Comparison of ENCODE assay signal across 1 cellular context in the genomic region with DNA sequence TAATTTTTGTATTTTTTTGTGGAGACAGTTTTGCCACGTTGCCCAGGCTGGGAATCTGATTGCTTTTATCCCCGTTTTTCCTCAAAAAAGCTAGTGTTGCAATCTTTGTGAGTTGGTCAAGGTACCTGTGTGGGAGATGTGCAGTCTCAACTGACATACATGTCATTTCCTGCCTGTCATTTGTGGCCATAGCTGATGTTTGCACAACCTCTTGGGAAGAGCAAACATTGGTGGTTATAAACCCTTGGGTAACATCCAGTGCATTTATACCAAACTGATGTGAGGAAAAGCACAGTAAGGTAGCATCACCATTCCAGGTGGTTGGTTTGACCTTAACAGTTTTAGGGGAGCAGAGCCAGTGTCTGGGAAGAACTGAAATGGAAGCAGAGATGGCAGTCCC.
TF ChIP-seq lines count a peak whose summit lies in the region.

No MANE protein-coding gene starts in this region.

TF ChIP-seq in HepG2, 621 proteins besides CTCF, POLR2A, EP300 and RAD21 (continues in another document):
- no peak for TF ChIP-seq ZNF619 (CRISPR knock-in tag; IDR thresholded peaks at IDR 0.05)
- no peak for TF ChIP-seq PRMT3 (CRISPR knock-in tag; IDR thresholded peaks at IDR 0.05; ENCODE audit: borderline replicate concordance, low read depth)
- TF ChIP-seq SP1 (IDR thresholded peaks at IDR 0.05): no peak
- no peak for TF ChIP-seq SP1 (CRISPR knock-in tag; IDR thresholded peaks at IDR 0.05)
- TF ChIP-seq GATAD2A (CRISPR knock-in tag; IDR thresholded peaks at IDR 0.05): 0 out of 2 replicates have a peak, but pooled peaks have one; percentile 25
- no peak for TF ChIP-seq GZF1 (CRISPR knock-in tag; IDR thresholded peaks at IDR 0.05)
- TF ChIP-seq NRL (CRISPR knock-in tag; IDR thresholded peaks at IDR 0.05; ENCODE audit: borderline replicate concordance): no peak
- no peak for TF ChIP-seq FOXA1 (IDR thresholded peaks at IDR 0.05)
- TF ChIP-seq FOXA1 (CRISPR knock-in tag; IDR thresholded peaks at IDR 0.05): peak; percentile 52; the same call in 1 of the 2 replicates
- TF ChIP-seq ZBTB8A (CRISPR knock-in tag; IDR thresholded peaks at IDR 0.05; ENCODE audit: borderline replicate concordance, low read depth): no peak
- 0 out of 2 replicates have a peak, but pooled peaks have one; percentile 28 for TF ChIP-seq ELF3 (CRISPR knock-in tag; IDR thresholded peaks at IDR 0.05)
- TF ChIP-seq REL (CRISPR knock-in tag; conservative IDR thresholded peaks at IDR 0.05): no peak
- TF ChIP-seq ZNF816 (CRISPR knock-in tag; IDR thresholded peaks at IDR 0.05; ENCODE audit: borderline replicate concordance): no peak
- no peak for TF ChIP-seq MLLT10 (CRISPR knock-in tag; IDR thresholded peaks at IDR 0.05)
- peak; percentile 46; the same call in 1 of the 2 replicates for TF ChIP-seq GABPB1 (CRISPR knock-in tag; IDR thresholded peaks at IDR 0.05)
- 0 out of 2 replicates have a peak, but pooled peaks have one; percentile 36 for TF ChIP-seq IRF2 (CRISPR knock-in tag; IDR thresholded peaks at IDR 0.05)
- no peak for TF ChIP-seq PHB2 (IDR thresholded peaks at IDR 0.05; ENCODE audit: partially characterized antibody)
- TF ChIP-seq ZNF44 (CRISPR knock-in tag; IDR thresholded peaks at IDR 0.05): no peak
- TF ChIP-seq TAF1 (CRISPR knock-in tag; IDR thresholded peaks at IDR 0.05): no peak
- no peak for TF ChIP-seq BRCA1 (CRISPR knock-in tag; IDR thresholded peaks at IDR 0.05)
- TF ChIP-seq ZNF282 (IDR thresholded peaks at IDR 0.05; ENCODE audit: partially characterized antibody): no peak
- TF ChIP-seq RELA (CRISPR knock-in tag; IDR thresholded peaks at IDR 0.05): no peak
- TF ChIP-seq ZNF530 (CRISPR knock-in tag; IDR thresholded peaks at IDR 0.05; ENCODE audit: low read depth): no peak
- no peak for TF ChIP-seq ZNF121 (CRISPR knock-in tag; IDR thresholded peaks at IDR 0.05)
- TF ChIP-seq RFX5 (IDR thresholded peaks at IDR 0.05; ENCODE audit: low read depth, low read length): no peak
- no peak for TF ChIP-seq ZBTB49 (CRISPR knock-in tag; IDR thresholded peaks at IDR 0.05; ENCODE audit: borderline replicate concordance)
- TF ChIP-seq NFE2 (CRISPR knock-in tag; IDR thresholded peaks at IDR 0.05): no peak
- TF ChIP-seq ETV6 (CRISPR knock-in tag; conservative IDR thresholded peaks at IDR 0.05): no peak
- TF ChIP-seq ATAD3A (CRISPR knock-in tag; IDR thresholded peaks at IDR 0.05): no peak
- TF ChIP-seq NFIC (IDR thresholded peaks at IDR 0.05; ENCODE audit: low read length): no peak
- no peak for TF ChIP-seq ZBTB21 (CRISPR knock-in tag; IDR thresholded peaks at IDR 0.05)
- TF ChIP-seq PTBP1 (IDR thresholded peaks at IDR 0.05; ENCODE audit: low read depth, low read length, poor library complexity, severe bottlenecking): no peak
- TF ChIP-seq GRHL1 (CRISPR knock-in tag; conservative IDR thresholded peaks at IDR 0.05): no peak
- TF ChIP-seq POGK (CRISPR knock-in tag; conservative IDR thresholded peaks at IDR 0.05): no peak
- TF ChIP-seq ZNF101 (CRISPR knock-in tag; IDR thresholded peaks at IDR 0.05; ENCODE audit: borderline replicate concordance, low read depth): no peak
- TF ChIP-seq ZNF234 (CRISPR knock-in tag; conservative IDR thresholded peaks at IDR 0.05): no peak
- TF ChIP-seq, protein P1, sequence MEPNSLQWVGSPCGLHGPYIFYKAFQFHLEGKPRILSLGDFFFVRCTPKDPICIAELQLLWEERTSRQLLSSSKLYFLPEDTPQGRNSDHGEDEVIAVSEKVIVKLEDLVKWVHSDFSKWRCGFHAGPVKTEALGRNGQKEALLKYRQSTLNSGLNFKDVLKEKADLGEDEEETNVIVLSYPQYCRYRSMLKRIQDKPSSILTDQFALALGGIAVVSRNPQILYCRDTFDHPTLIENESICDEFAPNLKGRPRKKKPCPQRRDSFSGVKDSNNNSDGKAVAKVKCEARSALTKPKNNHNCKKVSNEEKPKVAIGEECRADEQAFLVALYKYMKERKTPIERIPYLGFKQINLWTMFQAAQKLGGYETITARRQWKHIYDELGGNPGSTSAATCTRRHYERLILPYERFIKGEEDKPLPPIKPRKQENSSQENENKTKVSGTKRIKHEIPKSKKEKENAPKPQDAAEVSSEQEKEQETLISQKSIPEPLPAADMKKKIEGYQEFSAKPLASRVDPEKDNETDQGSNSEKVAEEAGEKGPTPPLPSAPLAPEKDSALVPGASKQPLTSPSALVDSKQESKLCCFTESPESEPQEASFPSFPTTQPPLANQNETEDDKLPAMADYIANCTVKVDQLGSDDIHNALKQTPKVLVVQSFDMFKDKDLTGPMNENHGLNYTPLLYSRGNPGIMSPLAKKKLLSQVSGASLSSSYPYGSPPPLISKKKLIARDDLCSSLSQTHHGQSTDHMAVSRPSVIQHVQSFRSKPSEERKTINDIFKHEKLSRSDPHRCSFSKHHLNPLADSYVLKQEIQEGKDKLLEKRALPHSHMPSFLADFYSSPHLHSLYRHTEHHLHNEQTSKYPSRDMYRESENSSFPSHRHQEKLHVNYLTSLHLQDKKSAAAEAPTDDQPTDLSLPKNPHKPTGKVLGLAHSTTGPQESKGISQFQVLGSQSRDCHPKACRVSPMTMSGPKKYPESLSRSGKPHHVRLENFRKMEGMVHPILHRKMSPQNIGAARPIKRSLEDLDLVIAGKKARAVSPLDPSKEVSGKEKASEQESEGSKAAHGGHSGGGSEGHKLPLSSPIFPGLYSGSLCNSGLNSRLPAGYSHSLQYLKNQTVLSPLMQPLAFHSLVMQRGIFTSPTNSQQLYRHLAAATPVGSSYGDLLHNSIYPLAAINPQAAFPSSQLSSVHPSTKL (CRISPR knock-in tag; IDR thresholded peaks at IDR 0.05): peak; percentile 25; the same call in 1 of the 2 replicates
- TF ChIP-seq ZNF235 (CRISPR knock-in tag; IDR thresholded peaks at IDR 0.05; ENCODE audit: borderline replicate concordance): no peak
- no peak for TF ChIP-seq KDM5B (CRISPR knock-in tag; IDR thresholded peaks at IDR 0.05; ENCODE audit: borderline replicate concordance)
- TF ChIP-seq CEBPG (CRISPR knock-in tag; IDR thresholded peaks at IDR 0.05): peak; percentile 83
- TF ChIP-seq ZNF510 (CRISPR knock-in tag; IDR thresholded peaks at IDR 0.05; ENCODE audit: low read depth): no peak
- no peak for TF ChIP-seq ZNF761 (CRISPR knock-in tag; conservative IDR thresholded peaks at IDR 0.05)
- 0 out of 2 replicates have a peak, but pooled peaks have one; percentile 36 for TF ChIP-seq CREB1 (IDR thresholded peaks at IDR 0.05)
- no peak for TF ChIP-seq CREB1 (CRISPR knock-in tag; IDR thresholded peaks at IDR 0.05)
- TF ChIP-seq TBX2 (CRISPR knock-in tag; IDR thresholded peaks at IDR 0.05; ENCODE audit: borderline replicate concordance): no peak
- TF ChIP-seq GATAD1 (CRISPR knock-in tag; IDR thresholded peaks at IDR 0.05): 0 out of 2 replicates have a peak, but pooled peaks have one; percentile 20
- TF ChIP-seq BRD4 (CRISPR knock-in tag; IDR thresholded peaks at IDR 0.05): no peak
- no peak for TF ChIP-seq HNRNPK (IDR thresholded peaks at IDR 0.05; ENCODE audit: low read depth, low read length, poor library complexity, severe bottlenecking)
- TF ChIP-seq FOXA3 (CRISPR knock-in tag; IDR thresholded peaks at IDR 0.05): peak; percentile 43; the same call in 1 of the 2 replicates
- no peak for TF ChIP-seq ZNF274 (CRISPR knock-in tag; IDR thresholded peaks at IDR 0.05)
- TF ChIP-seq ZSCAN31 (CRISPR knock-in tag; IDR thresholded peaks at IDR 0.05; ENCODE audit: low read depth): no peak
- TF ChIP-seq, protein P2, sequence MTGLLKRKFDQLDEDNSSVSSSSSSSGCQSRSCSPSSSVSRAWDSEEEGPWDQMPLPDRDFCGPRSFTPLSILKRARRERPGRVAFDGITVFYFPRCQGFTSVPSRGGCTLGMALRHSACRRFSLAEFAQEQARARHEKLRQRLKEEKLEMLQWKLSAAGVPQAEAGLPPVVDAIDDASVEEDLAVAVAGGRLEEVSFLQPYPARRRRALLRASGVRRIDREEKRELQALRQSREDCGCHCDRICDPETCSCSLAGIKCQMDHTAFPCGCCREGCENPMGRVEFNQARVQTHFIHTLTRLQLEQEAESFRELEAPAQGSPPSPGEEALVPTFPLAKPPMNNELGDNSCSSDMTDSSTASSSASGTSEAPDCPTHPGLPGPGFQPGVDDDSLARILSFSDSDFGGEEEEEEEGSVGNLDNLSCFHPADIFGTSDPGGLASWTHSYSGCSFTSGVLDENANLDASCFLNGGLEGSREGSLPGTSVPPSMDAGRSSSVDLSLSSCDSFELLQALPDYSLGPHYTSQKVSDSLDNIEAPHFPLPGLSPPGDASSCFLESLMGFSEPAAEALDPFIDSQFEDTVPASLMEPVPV (CRISPR knock-in tag; IDR thresholded peaks at IDR 0.05): no peak
- TF ChIP-seq ZNF569 (CRISPR knock-in tag; IDR thresholded peaks at IDR 0.05; ENCODE audit: borderline replicate concordance): no peak
- TF ChIP-seq ZNF724P (CRISPR knock-in tag; IDR thresholded peaks at IDR 0.05; ENCODE audit: borderline replicate concordance): no peak
- TF ChIP-seq FUBP1 (CRISPR knock-in tag; IDR thresholded peaks at IDR 0.05; ENCODE audit: borderline replicate concordance): no peak
- TF ChIP-seq CCAR2 (optimal IDR thresholded peaks at IDR 0.05; ENCODE audit: low read depth, low read length): no peak
- no peak for TF ChIP-seq SP140L (CRISPR knock-in tag; IDR thresholded peaks at IDR 0.05; ENCODE audit: borderline replicate concordance)
- TF ChIP-seq KLF11 (CRISPR knock-in tag; IDR thresholded peaks at IDR 0.05): no peak
- no peak for TF ChIP-seq HNRNPH1 (optimal IDR thresholded peaks at IDR 0.05; ENCODE audit: low read depth, low read length)
- no peak for TF ChIP-seq ZNF317 (CRISPR knock-in tag; IDR thresholded peaks at IDR 0.05)
- no peak for TF ChIP-seq NR1H2 (CRISPR knock-in tag; IDR thresholded peaks at IDR 0.05; ENCODE audit: borderline replicate concordance, low read depth)
- TF ChIP-seq MATR3 (CRISPR knock-in tag; IDR thresholded peaks at IDR 0.05): no peak
- no peak for TF ChIP-seq CBX5 (CRISPR knock-in tag; IDR thresholded peaks at IDR 0.05; ENCODE audit: borderline replicate concordance)
- TF ChIP-seq, protein P3, sequence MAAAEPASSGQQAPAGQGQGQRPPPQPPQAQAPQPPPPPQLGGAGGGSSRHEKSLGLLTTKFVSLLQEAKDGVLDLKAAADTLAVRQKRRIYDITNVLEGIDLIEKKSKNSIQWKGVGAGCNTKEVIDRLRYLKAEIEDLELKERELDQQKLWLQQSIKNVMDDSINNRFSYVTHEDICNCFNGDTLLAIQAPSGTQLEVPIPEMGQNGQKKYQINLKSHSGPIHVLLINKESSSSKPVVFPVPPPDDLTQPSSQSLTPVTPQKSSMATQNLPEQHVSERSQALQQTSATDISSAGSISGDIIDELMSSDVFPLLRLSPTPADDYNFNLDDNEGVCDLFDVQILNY (CRISPR knock-in tag; conservative IDR thresholded peaks at IDR 0.05): no peak
